Comparison of ENCODE assay signal across 1 cellular context in genomic region chr1:8815582-8816285, GRCh38.
TF ChIP-seq lines count a peak whose summit lies in the region.

No MANE protein-coding gene starts in this region.

TF ChIP-seq in HEK293, 187 proteins besides CTCF, POLR2A, EP300 and RAD21 (continued from another document):
- no peak for TF ChIP-seq ZBTB49 (tag by site-specific recombination; IDR thresholded peaks at IDR 0.05; ENCODE audit: low read depth)
- peak; percentile 29; the same call in 1 of the 2 replicates for TF ChIP-seq ZNF398 (tag by site-specific recombination; IDR thresholded peaks at IDR 0.05)
- TF ChIP-seq HOXD13 (CRISPR knock-in tag; IDR thresholded peaks at IDR 0.05; ENCODE audit: borderline replicate concordance): no peak
- no peak for TF ChIP-seq ZNF114 (tag by site-specific recombination; IDR thresholded peaks at IDR 0.05)
- peak; percentile 71; the same call in 1 of the 2 replicates for TF ChIP-seq ZNF2 (tag by site-specific recombination; IDR thresholded peaks at IDR 0.05)
- peak; percentile 80 for TF ChIP-seq ZNF366 (tag by site-specific recombination; conservative IDR thresholded peaks at IDR 0.05)
- TF ChIP-seq KLF16 (tag by site-specific recombination; IDR thresholded peaks at IDR 0.05): peak; percentile 20; the same call in 1 of the 2 replicates
- peak; percentile 13; the same call in 1 of the 2 replicates for TF ChIP-seq PATZ1 (tag by site-specific recombination; IDR thresholded peaks at IDR 0.05)
- peak; percentile 33 for TF ChIP-seq ZNF335 (tag by site-specific recombination; conservative IDR thresholded peaks at IDR 0.05)
